Comparison of ENCODE assay signal across 22 cellular contexts in the genomic region with DNA sequence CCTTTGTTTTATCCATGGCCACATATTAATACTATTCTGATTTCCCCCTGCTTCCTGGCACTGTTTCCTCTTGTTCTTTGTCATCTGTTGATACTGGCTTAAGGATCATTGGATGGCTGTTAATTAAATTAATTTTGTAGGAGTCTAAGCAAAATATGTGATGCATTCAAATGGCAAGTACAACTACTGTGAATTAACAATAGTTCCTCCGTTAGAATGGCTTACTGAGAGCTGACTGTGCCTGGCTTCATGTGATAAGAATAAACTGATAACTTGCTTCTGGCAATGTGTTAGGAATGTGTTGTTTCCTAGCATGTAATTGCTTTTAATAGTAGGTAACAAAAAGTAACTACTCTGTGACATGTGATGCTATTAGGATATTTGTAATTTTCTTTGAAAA.
"Had no signal": no experiment of that assay in that cellular context is flagged by ENCODE, and none has a peak within 500 bp of the region (broad histone marks: within the 10 kb centered on the region; RNA-seq: fewer than 3 reads in every experiment).

No MANE protein-coding gene starts in this region.

- H3K36me3 ChIP-seq: esophagus squamous epithelium, tibial nerve, upper lobe of right lung had no signal

- FAIRE-seq: endometrium had no signal

- H3K27ac ChIP-seq: coronary artery, dorsolateral prefrontal cortex, epithelial cell of prostate, esophagus squamous epithelium, foreskin keratinocyte, spleen, testis, tibial nerve, upper lobe of right lung, vagina had no signal

- ATAC-seq: foreskin keratinocyte; left colon; natural killer cell; sciatic nerve; stimulated activated memory B cell treated with anti-CD40 and anti-IgM and Interleukin-4, amounts not matched to agents 10 μg/mL and 1 μg/mL and 100 μg/mL, for 72 hours; stimulated activated naive CD8-positive, alpha-beta T cell treated with anti-CD3 and anti-CD28 coated beads, Interleukin-15, amount 100 ng/mL, for 72 hours; upper lobe of right lung had no signal

- H3K4me1 ChIP-seq: foreskin keratinocyte, spleen, testis, tibial nerve, upper lobe of right lung, vagina had no signal

- DNase-seq: dorsolateral prefrontal cortex; effector CD8-positive, alpha-beta T cell; esophagus squamous epithelium; foreskin keratinocyte; head of caudate nucleus; hippocampal formation; left colon; natural killer cell; spleen; stimulated activated CD4-positive, alpha-beta T cell treated with anti-CD3 and anti-CD28 coated beads, Interleukin-15, amount 100 ng/mL, for 24 hours; stimulated activated CD4-positive, alpha-beta T cell treated with anti-CD3 and anti-CD28 coated beads, Interleukin-1b, Interleukin-23, amount 100 ng/mL, for 48 hours; stimulated activated CD4-positive, alpha-beta T cell treated with anti-CD3 and anti-CD28 coated beads, Interleukin-4, amount 100 ng/mL, for 24 hours; stimulated activated naive CD8-positive, alpha-beta T cell treated with anti-CD3 and anti-CD28 coated beads, Interleukin-15, amount 100 ng/mL, for 72 hours; testis; upper lobe of right lung had no signal

- H3K9me3 ChIP-seq: esophagus squamous epithelium, spleen, testis, tibial nerve, upper lobe of right lung, vagina had no signal

- H3K27me3 ChIP-seq: esophagus squamous epithelium, foreskin keratinocyte, spleen, testis, upper lobe of right lung, vagina had no signal

- H3K4me3 ChIP-seq: coronary artery, dorsolateral prefrontal cortex, esophagus squamous epithelium, spleen, testis, tibial nerve, upper lobe of right lung, vagina had no signal
